ENCODE assay signal across 8 cellular contexts in the genomic region with DNA sequence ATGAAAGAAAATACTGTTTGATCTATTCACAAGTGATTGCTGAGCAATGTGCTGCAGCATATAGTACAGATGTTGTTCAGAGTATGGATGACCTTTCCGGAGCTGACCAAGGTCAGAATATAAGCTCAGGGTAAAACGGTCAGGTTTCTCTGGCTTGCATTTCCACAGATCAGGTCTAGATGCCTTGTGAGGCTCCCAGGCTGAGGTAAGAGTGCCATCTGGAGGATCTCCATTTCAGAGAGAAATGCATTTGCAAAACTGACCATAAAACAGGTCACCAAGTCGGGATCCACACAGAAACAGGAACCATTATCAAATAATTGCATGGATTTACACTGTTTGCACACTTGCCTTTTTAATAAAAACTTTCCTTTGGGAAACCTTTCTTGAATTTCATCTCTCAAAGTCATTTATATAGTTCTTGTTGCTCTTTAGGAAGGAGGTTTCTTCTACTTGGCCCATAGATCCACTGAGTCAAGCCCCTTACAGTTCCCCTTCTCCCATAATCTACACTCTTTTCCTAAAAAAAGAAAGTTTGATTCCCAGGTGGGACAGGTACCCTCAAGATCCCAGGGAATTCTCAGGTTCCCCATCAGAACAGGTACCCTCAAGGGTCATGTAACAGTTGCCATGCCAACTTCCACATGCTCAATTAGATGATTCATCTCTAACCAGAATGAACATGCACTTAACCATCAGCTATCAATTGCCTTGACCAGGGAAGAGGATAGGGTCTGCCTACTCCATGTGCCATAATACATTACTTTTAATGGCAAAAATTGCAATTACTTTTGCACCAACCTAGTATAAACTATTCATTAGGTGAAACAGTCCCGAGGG. TPM values are rescaled to one million over a fixed set of nuclear protein-coding genes. Genes with fewer than 3 reads are reported as not detected.
DNase-seq lines count a peak whose midpoint lies in the region; ATAC-seq, FAIRE-seq and TF ChIP-seq lines count a peak whose summit lies in the region.

No MANE protein-coding gene starts in this region.

- ATAC-seq in left lobe of liver = peak; percentile 84
- no peak for ATAC-seq in HG03469 (IDR thresholded peaks at IDR 0.05; ENCODE audit: unreplicated experiment)
- ATAC-seq in HG03039 (IDR thresholded peaks at IDR 0.05; ENCODE audit: unreplicated experiment) = no peak

- FAIRE-seq in GM12892 (lab: Jason Lieb, UNC) = peak; percentile 38

- H3K27ac ChIP-seq in 22Rv1 = no peak overlapping the region

- no peak for TF ChIP-seq POLR2A in GM12892 (IDR thresholded peaks at IDR 0.05; ENCODE audit: low read depth, low read length)

- DNase-seq in GM12892 (ENCODE audit: insufficient read length) (no peak), NCI-H526 treated with DMSO at 0.1 percent for 48 hours (lab: John Stamatoyannopoulos, UW) (peak; percentile 77), cerebellar cortex (ENCODE audit: low spot score) (peak; percentile 68), left lobe of liver (ENCODE audit: low spot score) (no peak)
- no peak for DNase-seq in stimulated activated naive CD4-positive, alpha-beta T cell treated with Interleukin-2 at 50 U/mL for 16 hours (lab: John Stamatoyannopoulos, UW)

- peak; percentile 56 for TF ChIP-seq CTCF in 22Rv1 (IDR thresholded peaks at IDR 0.05)

RNA-seq across cellular contexts. Expression of gene TMPRSS5, which starts 25.0 kb away (rescaled TPM):
- polyA plus RNA-seq in GM12892 (2012; ENCODE audit: missing spikeins) = 0.21 TPM
- 0.65 TPM for total RNA-seq in left lobe of liver

RNA-seq across cellular contexts. Expression of gene ZW10, which starts 42.4 kb away (rescaled TPM):
- 12.1 TPM for polyA plus RNA-seq in GM12892 (2012; ENCODE audit: missing spikeins)
- 6.3 TPM for total RNA-seq in left lobe of liver

RNA-seq across cellular contexts. Expression of gene CLDN25, which starts 48.5 kb away (rescaled TPM):
- not detected for polyA plus RNA-seq in GM12892 (2012; ENCODE audit: missing spikeins)
- total RNA-seq in left lobe of liver = not detected

Comparison
In these comparisons a context has a peak if more than half of its experiments do, and no peak if none do; other contexts are left out.
1. DNase-seq: peak in NCI-H526 treated with DMSO at 0.1 percent for 48 hours (single experiment) and cerebellar cortex (single experiment); none in GM12892 (single experiment), left lobe of liver (single experiment) and stimulated activated naive CD4-positive, alpha-beta T cell treated with Interleukin-2 at 50 U/mL for 16 hours (single experiment).